34 cellular contexts compared by ENCODE assay signal in the genomic region with DNA sequence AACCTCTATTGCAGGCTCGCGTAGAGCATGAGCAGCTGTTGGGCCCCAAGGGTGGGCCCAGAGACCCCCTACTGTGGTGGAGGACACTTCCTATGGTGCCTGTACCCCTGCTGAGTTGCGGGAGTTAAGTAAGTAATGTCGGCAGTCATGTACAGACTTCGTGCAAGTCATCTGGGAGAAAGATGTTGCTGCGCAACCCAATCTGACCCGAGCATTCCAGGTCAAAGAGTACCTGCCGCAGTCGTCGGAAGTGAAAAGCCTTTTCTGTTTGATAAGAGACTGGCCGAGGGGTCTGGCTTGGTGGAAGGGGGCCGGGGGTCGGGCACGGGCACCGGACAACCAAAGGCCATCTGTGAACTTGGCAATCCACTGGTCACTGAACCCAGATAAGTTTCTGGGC. TPM values are rescaled to one million over a fixed set of nuclear protein-coding genes. Genes with fewer than 3 reads are reported as not detected.
"Had no signal": no experiment of that assay in that cellular context is flagged by ENCODE, and none has a peak within 500 bp of the region (broad histone marks: within the 10 kb centered on the region; RNA-seq: fewer than 3 reads in every experiment).

No MANE protein-coding gene starts in this region.

- H3K27me3 ChIP-seq: colonic mucosa, gastrocnemius medialis had no signal

- FAIRE-seq: endometrium, islet of Langerhans, keratinocyte had no signal

- H3K4me3 Mint-ChIP-seq: dendritic cell treated with granulocyte-macrophage colony-stimulating factor and Interleukin-4, amounts not matched to agents 40 ng/mL and 50 ng/mL, for 4 days; effector memory CD8-positive, alpha-beta T cell; endodermal cell; mesothelial cell of epicardium had no signal

- H3K36me3 ChIP-seq: colonic mucosa, esophagus squamous epithelium, gastrocnemius medialis, heart right ventricle, left lung, lower lobe of right lung had no signal

- ATAC-seq: effector memory CD8-positive, alpha-beta T cell; esophagus mucosa; gastrocnemius medialis; heart right ventricle; left cardiac atrium; left lung; left ventricle myocardium superior; mucosa of descending colon had no signal

- H3K9me3 Mint-ChIP-seq: dendritic cell treated with granulocyte-macrophage colony-stimulating factor and Interleukin-4, amounts not matched to agents 40 ng/mL and 50 ng/mL, for 4 days; effector memory CD8-positive, alpha-beta T cell; endodermal cell; mesothelial cell of epicardium had no signal

- H3K27ac Mint-ChIP-seq: dendritic cell treated with granulocyte-macrophage colony-stimulating factor and Interleukin-4, amounts not matched to agents 40 ng/mL and 50 ng/mL, for 4 days; effector memory CD8-positive, alpha-beta T cell; endodermal cell; mesothelial cell of epicardium had no signal

- H3K9me3 ChIP-seq: colonic mucosa, esophagus squamous epithelium, gastrocnemius medialis, heart right ventricle, left lung, lower lobe of right lung, mucosa of descending colon had no signal

- H3K36me3 Mint-ChIP-seq: mesothelial cell of epicardium had no signal

- H3K4me3 ChIP-seq: colonic mucosa, esophagus squamous epithelium, gastrocnemius medialis, heart right ventricle, left lung, lower lobe of right lung, mucosa of descending colon had no signal

- DNase-seq: colonic mucosa; cortex of kidney; effector CD8-positive, alpha-beta T cell; effector memory CD8-positive, alpha-beta T cell; endodermal cell; erythroblast; esophagus squamous epithelium; foreskin fibroblast; foreskin melanocyte; gastrocnemius medialis; glutamatergic neuron; head of caudate nucleus; heart right ventricle; hippocampal formation; left cardiac atrium; left ventricle myocardium superior; lower lobe of right lung; mesenchymal stem cell; mucosa of descending colon had no signal

- H3K4me1 ChIP-seq: colonic mucosa, esophagus squamous epithelium, gastrocnemius medialis, heart right ventricle, left lung, lower lobe of right lung had no signal

- H3K27ac ChIP-seq: colonic mucosa, epithelial cell of prostate, esophagus squamous epithelium, gastrocnemius medialis, heart right ventricle, left lung, lower lobe of right lung had no signal

RNA-seq across cellular contexts. Expression of a gene that starts 44.3 kb away (rescaled TPM):
- total RNA-seq: dermis microvascular lymphatic vessel endothelial cell, endodermal cell, esophagus mucosa, esophagus squamous epithelium, gastrocnemius medialis, glomerular endothelial cell, heart right ventricle, kidney epithelial cell, left cardiac atrium, left lung, left ventricle myocardium superior, lower leg skin, lower lobe of right lung, lung microvascular endothelial cell, mesenteric fat pad, mesothelial cell of epicardium, mucosa of descending colon, myocyte had no signal
- polyA plus RNA-seq: heart right ventricle, keratinocyte had no signal
